ENCODE assay signal across 1 cellular context in genomic region chr4:185817403-185817818, GRCh38.
TF ChIP-seq lines count a peak whose summit lies in the region.

No MANE protein-coding gene starts in this region.

TF ChIP-seq in HepG2, 621 proteins besides CTCF, POLR2A, EP300 and RAD21 (continued from another document and continues in another):
- TF ChIP-seq KLF9 (CRISPR knock-in tag; IDR thresholded peaks at IDR 0.05; ENCODE audit: low read depth) (no peak), ARID5B (CRISPR knock-in tag; IDR thresholded peaks at IDR 0.05) (peak; percentile 59), ZBTB8A (CRISPR knock-in tag; IDR thresholded peaks at IDR 0.05; ENCODE audit: borderline replicate concordance, low read depth) (no peak), ZNF746 (CRISPR knock-in tag; IDR thresholded peaks at IDR 0.05) (no peak), NCOR1 (IDR thresholded peaks at IDR 0.05; ENCODE audit: borderline replicate concordance, low read length) (no peak), ZNF678 (CRISPR knock-in tag; IDR thresholded peaks at IDR 0.05) (no peak), ZBTB43 (CRISPR knock-in tag; conservative IDR thresholded peaks at IDR 0.05) (no peak), JARID2 (CRISPR knock-in tag; IDR thresholded peaks at IDR 0.05; ENCODE audit: insufficient replicate concordance) (no peak), CHCHD3 (CRISPR knock-in tag; IDR thresholded peaks at IDR 0.05) (no peak), ZNF121 (CRISPR knock-in tag; IDR thresholded peaks at IDR 0.05) (no peak), ZNF703 (CRISPR knock-in tag; IDR thresholded peaks at IDR 0.05; ENCODE audit: borderline replicate concordance) (no peak), HDAC6 (IDR thresholded peaks at IDR 0.05; ENCODE audit: low read depth, low read length) (no peak), HNF1B (CRISPR knock-in tag; IDR thresholded peaks at IDR 0.05) (no peak), SP1 (IDR thresholded peaks at IDR 0.05) (no peak), SP1 (CRISPR knock-in tag; IDR thresholded peaks at IDR 0.05) (no peak), MIER3 (CRISPR knock-in tag; IDR thresholded peaks at IDR 0.05; ENCODE audit: borderline replicate concordance) (no peak), ZNF891 (CRISPR knock-in tag; IDR thresholded peaks at IDR 0.05) (no peak), ARID2 (CRISPR knock-in tag; IDR thresholded peaks at IDR 0.05; ENCODE audit: borderline replicate concordance) (no peak), NFATC3 (CRISPR knock-in tag; IDR thresholded peaks at IDR 0.05) (no peak), HMG20A (CRISPR knock-in tag; IDR thresholded peaks at IDR 0.05; ENCODE audit: borderline replicate concordance) (0 out of 2 replicates have a peak, but pooled peaks have one; percentile 26), ZNF607 (CRISPR knock-in tag; IDR thresholded peaks at IDR 0.05; ENCODE audit: borderline replicate concordance) (no peak), NPAS2 (CRISPR knock-in tag; IDR thresholded peaks at IDR 0.05; ENCODE audit: borderline replicate concordance) (no peak), HOMEZ (CRISPR knock-in tag; IDR thresholded peaks at IDR 0.05; ENCODE audit: low read depth) (peak; percentile 28; the same call in 1 of the 2 replicates), ZNF292 (CRISPR knock-in tag; IDR thresholded peaks at IDR 0.05; ENCODE audit: borderline replicate concordance, low read depth) (no peak), ZNF274 (CRISPR knock-in tag; IDR thresholded peaks at IDR 0.05) (no peak), TOPORS (CRISPR knock-in tag; IDR thresholded peaks at IDR 0.05) (no peak), GABPA (IDR thresholded peaks at IDR 0.05; ENCODE audit: low read depth, low read length) (no peak; the same call in 1 of the 2 replicates), GABPA (CRISPR knock-in tag; IDR thresholded peaks at IDR 0.05; ENCODE audit: low read depth) (peak; percentile 63), HNRNPL (IDR thresholded peaks at IDR 0.05; ENCODE audit: low read depth, low read length) (0 out of 2 replicates have a peak, but pooled peaks have one; percentile 56), CBX5 (CRISPR knock-in tag; IDR thresholded peaks at IDR 0.05; ENCODE audit: borderline replicate concordance) (peak; percentile 44; the same call in 1 of the 2 replicates), ETV5 (CRISPR knock-in tag; IDR thresholded peaks at IDR 0.05; ENCODE audit: borderline replicate concordance) (peak; percentile 75), THRA (CRISPR knock-in tag; IDR thresholded peaks at IDR 0.05; ENCODE audit: borderline replicate concordance) (no peak), MAFG (CRISPR knock-in tag; IDR thresholded peaks at IDR 0.05) (no peak), ZNF205 (CRISPR knock-in tag; IDR thresholded peaks at IDR 0.05) (no peak), ZMYM4 (CRISPR knock-in tag; IDR thresholded peaks at IDR 0.05) (0 out of 2 replicates have a peak, but pooled peaks have one; percentile 26), JUN (CRISPR knock-in tag; IDR thresholded peaks at IDR 0.05) (no peak)
- TF ChIP-seq, protein P1, sequence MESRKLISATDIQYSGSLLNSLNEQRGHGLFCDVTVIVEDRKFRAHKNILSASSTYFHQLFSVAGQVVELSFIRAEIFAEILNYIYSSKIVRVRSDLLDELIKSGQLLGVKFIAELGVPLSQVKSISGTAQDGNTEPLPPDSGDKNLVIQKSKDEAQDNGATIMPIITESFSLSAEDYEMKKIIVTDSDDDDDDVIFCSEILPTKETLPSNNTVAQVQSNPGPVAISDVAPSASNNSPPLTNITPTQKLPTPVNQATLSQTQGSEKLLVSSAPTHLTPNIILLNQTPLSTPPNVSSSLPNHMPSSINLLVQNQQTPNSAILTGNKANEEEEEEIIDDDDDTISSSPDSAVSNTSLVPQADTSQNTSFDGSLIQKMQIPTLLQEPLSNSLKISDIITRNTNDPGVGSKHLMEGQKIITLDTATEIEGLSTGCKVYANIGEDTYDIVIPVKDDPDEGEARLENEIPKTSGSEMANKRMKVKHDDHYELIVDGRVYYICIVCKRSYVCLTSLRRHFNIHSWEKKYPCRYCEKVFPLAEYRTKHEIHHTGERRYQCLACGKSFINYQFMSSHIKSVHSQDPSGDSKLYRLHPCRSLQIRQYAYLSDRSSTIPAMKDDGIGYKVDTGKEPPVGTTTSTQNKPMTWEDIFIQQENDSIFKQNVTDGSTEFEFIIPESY (CRISPR knock-in tag; IDR thresholded peaks at IDR 0.05): no peak
- TF ChIP-seq, protein P2, sequence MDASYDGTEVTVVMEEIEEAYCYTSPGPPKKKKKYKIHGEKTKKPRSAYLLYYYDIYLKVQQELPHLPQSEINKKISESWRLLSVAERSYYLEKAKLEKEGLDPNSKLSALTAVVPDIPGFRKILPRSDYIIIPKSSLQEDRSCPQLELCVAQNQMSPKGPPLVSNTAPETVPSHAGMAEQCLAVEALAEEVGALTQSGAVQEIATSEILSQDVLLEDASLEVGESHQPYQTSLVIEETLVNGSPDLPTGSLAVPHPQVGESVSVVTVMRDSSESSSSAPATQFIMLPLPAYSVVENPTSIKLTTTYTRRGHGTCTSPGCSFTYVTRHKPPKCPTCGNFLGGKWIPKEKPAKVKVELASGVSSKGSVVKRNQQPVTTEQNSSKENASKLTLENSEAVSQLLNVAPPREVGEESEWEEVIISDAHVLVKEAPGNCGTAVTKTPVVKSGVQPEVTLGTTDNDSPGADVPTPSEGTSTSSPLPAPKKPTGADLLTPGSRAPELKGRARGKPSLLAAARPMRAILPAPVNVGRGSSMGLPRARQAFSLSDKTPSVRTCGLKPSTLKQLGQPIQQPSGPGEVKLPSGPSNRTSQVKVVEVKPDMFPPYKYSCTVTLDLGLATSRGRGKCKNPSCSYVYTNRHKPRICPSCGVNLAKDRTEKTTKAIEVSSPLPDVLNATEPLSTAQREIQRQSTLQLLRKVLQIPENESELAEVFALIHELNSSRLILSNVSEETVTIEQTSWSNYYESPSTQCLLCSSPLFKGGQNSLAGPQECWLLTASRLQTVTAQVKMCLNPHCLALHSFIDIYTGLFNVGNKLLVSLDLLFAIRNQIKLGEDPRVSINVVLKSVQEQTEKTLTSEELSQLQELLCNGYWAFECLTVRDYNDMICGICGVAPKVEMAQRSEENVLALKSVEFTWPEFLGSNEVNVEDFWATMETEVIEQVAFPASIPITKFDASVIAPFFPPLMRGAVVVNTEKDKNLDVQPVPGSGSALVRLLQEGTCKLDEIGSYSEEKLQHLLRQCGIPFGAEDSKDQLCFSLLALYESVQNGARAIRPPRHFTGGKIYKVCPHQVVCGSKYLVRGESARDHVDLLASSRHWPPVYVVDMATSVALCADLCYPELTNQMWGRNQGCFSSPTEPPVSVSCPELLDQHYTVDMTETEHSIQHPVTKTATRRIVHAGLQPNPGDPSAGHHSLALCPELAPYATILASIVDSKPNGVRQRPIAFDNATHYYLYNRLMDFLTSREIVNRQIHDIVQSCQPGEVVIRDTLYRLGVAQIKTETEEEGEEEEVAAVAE (CRISPR knock-in tag; IDR thresholded peaks at IDR 0.05; ENCODE audit: borderline replicate concordance): no peak
- TF ChIP-seq, protein P3, sequence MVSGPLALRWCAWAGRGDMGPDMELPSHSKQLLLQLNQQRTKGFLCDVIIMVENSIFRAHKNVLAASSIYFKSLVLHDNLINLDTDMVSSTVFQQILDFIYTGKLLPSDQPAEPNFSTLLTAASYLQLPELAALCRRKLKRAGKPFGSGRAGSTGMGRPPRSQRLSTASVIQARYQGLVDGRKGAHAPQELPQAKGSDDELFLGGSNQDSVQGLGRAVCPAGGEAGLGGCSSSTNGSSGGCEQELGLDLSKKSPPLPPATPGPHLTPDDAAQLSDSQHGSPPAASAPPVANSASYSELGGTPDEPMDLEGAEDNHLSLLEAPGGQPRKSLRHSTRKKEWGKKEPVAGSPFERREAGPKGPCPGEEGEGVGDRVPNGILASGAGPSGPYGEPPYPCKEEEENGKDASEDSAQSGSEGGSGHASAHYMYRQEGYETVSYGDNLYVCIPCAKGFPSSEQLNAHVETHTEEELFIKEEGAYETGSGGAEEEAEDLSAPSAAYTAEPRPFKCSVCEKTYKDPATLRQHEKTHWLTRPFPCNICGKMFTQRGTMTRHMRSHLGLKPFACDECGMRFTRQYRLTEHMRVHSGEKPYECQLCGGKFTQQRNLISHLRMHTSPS (CRISPR knock-in tag; IDR thresholded peaks at IDR 0.05; ENCODE audit: low read depth): peak; percentile 94
- TF ChIP-seq, protein P4, sequence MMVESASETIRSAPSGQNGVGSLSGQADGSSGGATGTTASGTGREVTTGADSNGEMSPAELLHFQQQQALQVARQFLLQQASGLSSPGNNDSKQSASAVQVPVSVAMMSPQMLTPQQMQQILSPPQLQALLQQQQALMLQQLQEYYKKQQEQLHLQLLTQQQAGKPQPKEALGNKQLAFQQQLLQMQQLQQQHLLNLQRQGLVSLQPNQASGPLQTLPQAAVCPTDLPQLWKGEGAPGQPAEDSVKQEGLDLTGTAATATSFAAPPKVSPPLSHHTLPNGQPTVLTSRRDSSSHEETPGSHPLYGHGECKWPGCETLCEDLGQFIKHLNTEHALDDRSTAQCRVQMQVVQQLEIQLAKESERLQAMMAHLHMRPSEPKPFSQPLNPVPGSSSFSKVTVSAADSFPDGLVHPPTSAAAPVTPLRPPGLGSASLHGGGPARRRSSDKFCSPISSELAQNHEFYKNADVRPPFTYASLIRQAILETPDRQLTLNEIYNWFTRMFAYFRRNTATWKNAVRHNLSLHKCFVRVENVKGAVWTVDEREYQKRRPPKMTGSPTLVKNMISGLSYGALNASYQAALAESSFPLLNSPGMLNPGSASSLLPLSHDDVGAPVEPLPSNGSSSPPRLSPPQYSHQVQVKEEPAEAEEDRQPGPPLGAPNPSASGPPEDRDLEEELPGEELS (CRISPR knock-in tag; IDR thresholded peaks at IDR 0.05): 0 out of 2 replicates have a peak, but pooled peaks have one; percentile 25
- TF ChIP-seq, protein P5, sequence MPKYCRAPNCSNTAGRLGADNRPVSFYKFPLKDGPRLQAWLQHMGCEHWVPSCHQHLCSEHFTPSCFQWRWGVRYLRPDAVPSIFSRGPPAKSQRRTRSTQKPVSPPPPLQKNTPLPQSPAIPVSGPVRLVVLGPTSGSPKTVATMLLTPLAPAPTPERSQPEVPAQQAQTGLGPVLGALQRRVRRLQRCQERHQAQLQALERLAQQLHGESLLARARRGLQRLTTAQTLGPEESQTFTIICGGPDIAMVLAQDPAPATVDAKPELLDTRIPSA (CRISPR knock-in tag; IDR thresholded peaks at IDR 0.05; ENCODE audit: borderline replicate concordance): no peak
